8 cellular contexts compared by ENCODE assay signal in the genomic region with DNA sequence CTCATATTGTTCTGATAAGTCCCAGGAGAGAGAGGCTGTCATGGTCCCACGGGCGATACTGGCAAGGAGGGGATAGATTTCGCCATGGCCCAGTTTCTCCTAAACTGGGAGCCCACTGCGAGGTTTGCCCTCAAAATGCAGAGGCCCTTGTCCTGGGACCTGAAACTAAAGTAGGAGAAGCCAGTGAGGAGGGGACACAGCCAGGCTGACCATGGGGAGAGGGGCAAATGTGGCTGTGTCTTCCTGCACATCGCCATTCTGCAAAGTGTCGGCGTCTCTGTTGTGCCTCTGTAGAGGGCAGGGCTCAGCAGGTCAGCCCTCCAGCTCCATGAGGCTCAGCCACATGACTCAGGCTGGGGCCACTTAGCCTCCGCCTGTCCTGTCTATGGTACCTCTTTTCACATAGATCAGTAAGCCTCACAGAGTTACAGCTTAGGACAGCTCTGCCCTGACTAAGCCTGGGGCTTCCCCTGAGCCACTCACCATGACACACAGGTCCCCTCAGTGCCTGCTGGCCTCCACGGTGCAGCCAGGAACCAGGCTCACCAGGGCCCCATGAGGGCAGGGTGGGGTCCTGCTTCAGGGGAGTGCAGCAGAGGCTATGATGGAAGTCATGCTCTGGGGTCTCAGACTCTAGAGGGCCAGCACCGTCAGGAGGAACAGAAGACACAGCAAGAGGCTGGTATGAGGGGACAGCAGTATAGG. TPM values are rescaled to one million over a fixed set of nuclear protein-coding genes. Genes with fewer than 3 reads are reported as not detected.
DNase-seq lines count a peak whose midpoint lies in the region; ATAC-seq and TF ChIP-seq lines count a peak whose summit lies in the region.

No MANE protein-coding gene starts in this region.

- no peak for TF ChIP-seq CTCF in GM20000 (IDR thresholded peaks at IDR 0.05; ENCODE audit: extremely low read depth, missing control alignments)
- TF ChIP-seq CTCF in foreskin keratinocyte (conservative IDR thresholded peaks at IDR 0.05) = no peak

- H3K4me1 ChIP-seq in foreskin keratinocyte = peaks cover 14% of the 10 kb centered on the region
- H3K4me1 ChIP-seq in effector memory CD4-positive, alpha-beta T cell (ENCODE audit: control insufficient read depth, insufficient read depth, low read length, poor library complexity, severe bottlenecking) = no peaks in the 10 kb centered on the region

- no peak overlapping the region for H3K4me3 ChIP-seq in effector memory CD4-positive, alpha-beta T cell (ENCODE audit: insufficient read depth, low read depth, low read length, poor library complexity, severe bottlenecking)

- no peak overlapping the region for H3K27ac ChIP-seq in foreskin keratinocyte
- no peak overlapping the region for H3K27ac ChIP-seq in effector memory CD4-positive, alpha-beta T cell (ENCODE audit: insufficient read depth, low read length, poor library complexity, severe bottlenecking)

- peak; percentile 62 for DNase-seq in GM20000 (ENCODE audit: low spot score)
- no peak for DNase-seq in foreskin keratinocyte
- no peak for DNase-seq in NCI-H146 (lab: John Stamatoyannopoulos, UW)
- no peak for DNase-seq in GDM1 (lab: John Stamatoyannopoulos, UW)
- no peak for DNase-seq in NCI-H2227 treated with DMSO at 0.1 percent for 48 hours (lab: John Stamatoyannopoulos, UW)
- no peak for DNase-seq in effector memory CD4-positive, alpha-beta T cell

- peak; percentile 50 for ATAC-seq in GM18499 (IDR thresholded peaks at IDR 0.05; ENCODE audit: insufficient read depth, unreplicated experiment)
- peak; percentile 31 for ATAC-seq in HG03139 (IDR thresholded peaks at IDR 0.05; ENCODE audit: unreplicated experiment)
- ATAC-seq in foreskin keratinocyte = peak; percentile 18

- H3K9me3 ChIP-seq in effector memory CD4-positive, alpha-beta T cell (ENCODE audit: control insufficient read depth, low read length) = no peaks in the 10 kb centered on the region

- no peaks in the 10 kb centered on the region for H3K27me3 ChIP-seq in foreskin keratinocyte
- H3K27me3 ChIP-seq in effector memory CD4-positive, alpha-beta T cell (replicated peaks; ENCODE audit: control insufficient read depth, insufficient read depth, low read length, poor library complexity, severe bottlenecking) = no peaks in the 10 kb centered on the region

- peaks cover 3% of the 10 kb centered on the region for H3K36me3 ChIP-seq in effector memory CD4-positive, alpha-beta T cell (ENCODE audit: control insufficient read depth, insufficient read depth, low read length)

RNA-seq across cellular contexts. Expression of a gene that starts 28.6 kb away (rescaled TPM):
- total RNA-seq in foreskin keratinocyte = 76.1 and 82.6 TPM in 2 replicates
- polyA plus RNA-seq in foreskin keratinocyte = 23.7 and 24.2 TPM in 2 replicates
